In the genomic region with DNA sequence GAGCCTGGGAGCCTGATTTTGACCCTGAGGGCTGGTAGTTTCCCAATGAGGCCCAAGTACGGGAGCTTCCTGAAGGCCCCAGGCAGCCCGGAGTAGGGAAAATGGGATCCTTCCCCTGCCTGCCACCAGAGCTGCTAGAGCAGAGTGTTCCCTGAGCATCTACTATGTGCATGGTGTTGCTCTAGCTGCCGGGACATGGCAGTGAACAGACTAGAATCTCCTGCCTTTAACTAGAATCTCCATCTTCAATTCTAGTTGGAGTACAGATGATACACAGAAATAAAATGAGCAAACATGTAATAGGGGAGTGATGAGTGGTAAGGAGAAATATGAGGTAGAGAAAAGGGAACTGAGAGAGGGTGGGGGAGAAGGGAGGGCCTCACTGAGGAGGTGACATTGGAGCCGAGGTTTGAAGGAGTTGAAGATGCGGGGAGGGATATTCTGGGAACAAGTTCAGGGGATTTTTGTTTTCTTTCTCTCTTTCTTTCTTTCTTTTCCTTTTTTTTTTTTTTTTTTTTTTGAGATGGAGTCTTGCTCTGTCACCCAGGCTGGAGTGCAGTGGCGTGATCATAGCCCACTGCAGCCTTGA, we compare ENCODE assay signal across 1 cellular context.
TF ChIP-seq lines count a peak whose summit lies in the region.

No MANE protein-coding gene starts in this region.

TF ChIP-seq in GM12878, 131 proteins besides CTCF, POLR2A, EP300 and RAD21 (continued from another document):
- TF ChIP-seq TARDBP (IDR thresholded peaks at IDR 0.05; ENCODE audit: borderline replicate concordance) (no peak), CREB1 (IDR thresholded peaks at IDR 0.05; ENCODE audit: low read depth) (peak; percentile 53; the same call in 1 of the 2 replicates), ASH2L (IDR thresholded peaks at IDR 0.05; ENCODE audit: borderline replicate concordance, low read depth) (no peak), SPI1 (IDR thresholded peaks at IDR 0.05; ENCODE audit: borderline replicate concordance, insufficient read depth, low read depth, low read length) (peak; percentile 96), IKZF1 (conservative IDR thresholded peaks at IDR 0.05) (peak; percentile 39), SMAD1 (IDR thresholded peaks at IDR 0.05; ENCODE audit: low read depth, partially characterized antibody) (no peak), SP1 (IDR thresholded peaks at IDR 0.05; ENCODE audit: low read depth, low read length) (peak; percentile 26), RCOR1 (conservative IDR thresholded peaks at IDR 0.05; ENCODE audit: low read depth, low read length) (0 out of 2 replicates have a peak, but pooled peaks have one; percentile 51), RB1 (IDR thresholded peaks at IDR 0.05; ENCODE audit: borderline replicate concordance) (no peak), IRF4 (IDR thresholded peaks at IDR 0.05; ENCODE audit: low read depth, low read length) (peak; percentile 90), CHD1 (IDR thresholded peaks at IDR 0.05; ENCODE audit: low read depth, low read length) (no peak), STAT1 (conservative IDR thresholded peaks at IDR 0.05) (no peak), NBN (IDR thresholded peaks at IDR 0.05) (peak; percentile 74; the same call in 1 of the 2 replicates), FOXM1 (IDR thresholded peaks at IDR 0.05; ENCODE audit: low read depth, low read length) (peak; percentile 26; the same call in 1 of the 2 replicates), MYB (IDR thresholded peaks at IDR 0.05; ENCODE audit: borderline replicate concordance, low read depth, low read length) (no peak), DPF2 (IDR thresholded peaks at IDR 0.05) (0 out of 2 replicates have a peak, but pooled peaks have one; percentile 48), LARP7 (IDR thresholded peaks at IDR 0.05) (no peak), TCF12 (IDR thresholded peaks at IDR 0.05; ENCODE audit: low read depth, low read length) (0 out of 2 replicates have a peak, but pooled peaks have one; percentile 37), RBBP5 (conservative IDR thresholded peaks at IDR 0.05) (no peak), MTA2 (IDR thresholded peaks at IDR 0.05; ENCODE audit: low read depth) (peak; percentile 59; the same call in 1 of the 2 replicates)
- TF ChIP-seq, protein P1, sequence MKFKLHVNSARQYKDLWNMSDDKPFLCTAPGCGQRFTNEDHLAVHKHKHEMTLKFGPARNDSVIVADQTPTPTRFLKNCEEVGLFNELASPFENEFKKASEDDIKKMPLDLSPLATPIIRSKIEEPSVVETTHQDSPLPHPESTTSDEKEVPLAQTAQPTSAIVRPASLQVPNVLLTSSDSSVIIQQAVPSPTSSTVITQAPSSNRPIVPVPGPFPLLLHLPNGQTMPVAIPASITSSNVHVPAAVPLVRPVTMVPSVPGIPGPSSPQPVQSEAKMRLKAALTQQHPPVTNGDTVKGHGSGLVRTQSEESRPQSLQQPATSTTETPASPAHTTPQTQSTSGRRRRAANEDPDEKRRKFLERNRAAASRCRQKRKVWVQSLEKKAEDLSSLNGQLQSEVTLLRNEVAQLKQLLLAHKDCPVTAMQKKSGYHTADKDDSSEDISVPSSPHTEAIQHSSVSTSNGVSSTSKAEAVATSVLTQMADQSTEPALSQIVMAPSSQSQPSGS (IDR thresholded peaks at IDR 0.05; ENCODE audit: low read length): peak; percentile 26; the same call in 1 of the 2 replicates
- TF ChIP-seq, protein P2, sequence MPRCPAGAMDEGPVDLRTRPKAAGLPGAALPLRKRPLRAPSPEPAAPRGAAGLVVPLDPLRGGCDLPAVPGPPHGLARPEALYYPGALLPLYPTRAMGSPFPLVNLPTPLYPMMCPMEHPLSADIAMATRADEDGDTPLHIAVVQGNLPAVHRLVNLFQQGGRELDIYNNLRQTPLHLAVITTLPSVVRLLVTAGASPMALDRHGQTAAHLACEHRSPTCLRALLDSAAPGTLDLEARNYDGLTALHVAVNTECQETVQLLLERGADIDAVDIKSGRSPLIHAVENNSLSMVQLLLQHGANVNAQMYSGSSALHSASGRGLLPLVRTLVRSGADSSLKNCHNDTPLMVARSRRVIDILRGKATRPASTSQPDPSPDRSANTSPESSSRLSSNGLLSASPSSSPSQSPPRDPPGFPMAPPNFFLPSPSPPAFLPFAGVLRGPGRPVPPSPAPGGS (IDR thresholded peaks at IDR 0.05; ENCODE audit: borderline replicate concordance, insufficient read depth, low read depth, low read length, poor library complexity, severe bottlenecking): peak; percentile 23
- TF ChIP-seq, protein P3, sequence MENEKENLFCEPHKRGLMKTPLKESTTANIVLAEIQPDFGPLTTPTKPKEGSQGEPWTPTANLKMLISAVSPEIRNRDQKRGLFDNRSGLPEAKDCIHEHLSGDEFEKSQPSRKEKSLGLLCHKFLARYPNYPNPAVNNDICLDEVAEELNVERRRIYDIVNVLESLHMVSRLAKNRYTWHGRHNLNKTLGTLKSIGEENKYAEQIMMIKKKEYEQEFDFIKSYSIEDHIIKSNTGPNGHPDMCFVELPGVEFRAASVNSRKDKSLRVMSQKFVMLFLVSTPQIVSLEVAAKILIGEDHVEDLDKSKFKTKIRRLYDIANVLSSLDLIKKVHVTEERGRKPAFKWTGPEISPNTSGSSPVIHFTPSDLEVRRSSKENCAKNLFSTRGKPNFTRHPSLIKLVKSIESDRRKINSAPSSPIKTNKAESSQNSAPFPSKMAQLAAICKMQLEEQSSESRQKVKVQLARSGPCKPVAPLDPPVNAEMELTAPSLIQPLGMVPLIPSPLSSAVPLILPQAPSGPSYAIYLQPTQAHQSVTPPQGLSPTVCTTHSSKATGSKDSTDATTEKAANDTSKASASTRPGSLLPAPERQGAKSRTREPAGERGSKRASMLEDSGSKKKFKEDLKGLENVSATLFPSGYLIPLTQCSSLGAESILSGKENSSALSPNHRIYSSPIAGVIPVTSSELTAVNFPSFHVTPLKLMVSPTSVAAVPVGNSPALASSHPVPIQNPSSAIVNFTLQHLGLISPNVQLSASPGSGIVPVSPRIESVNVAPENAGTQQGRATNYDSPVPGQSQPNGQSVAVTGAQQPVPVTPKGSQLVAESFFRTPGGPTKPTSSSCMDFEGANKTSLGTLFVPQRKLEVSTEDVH (IDR thresholded peaks at IDR 0.05; ENCODE audit: low read depth, partially characterized antibody): no peak
- TF ChIP-seq, protein P4, sequence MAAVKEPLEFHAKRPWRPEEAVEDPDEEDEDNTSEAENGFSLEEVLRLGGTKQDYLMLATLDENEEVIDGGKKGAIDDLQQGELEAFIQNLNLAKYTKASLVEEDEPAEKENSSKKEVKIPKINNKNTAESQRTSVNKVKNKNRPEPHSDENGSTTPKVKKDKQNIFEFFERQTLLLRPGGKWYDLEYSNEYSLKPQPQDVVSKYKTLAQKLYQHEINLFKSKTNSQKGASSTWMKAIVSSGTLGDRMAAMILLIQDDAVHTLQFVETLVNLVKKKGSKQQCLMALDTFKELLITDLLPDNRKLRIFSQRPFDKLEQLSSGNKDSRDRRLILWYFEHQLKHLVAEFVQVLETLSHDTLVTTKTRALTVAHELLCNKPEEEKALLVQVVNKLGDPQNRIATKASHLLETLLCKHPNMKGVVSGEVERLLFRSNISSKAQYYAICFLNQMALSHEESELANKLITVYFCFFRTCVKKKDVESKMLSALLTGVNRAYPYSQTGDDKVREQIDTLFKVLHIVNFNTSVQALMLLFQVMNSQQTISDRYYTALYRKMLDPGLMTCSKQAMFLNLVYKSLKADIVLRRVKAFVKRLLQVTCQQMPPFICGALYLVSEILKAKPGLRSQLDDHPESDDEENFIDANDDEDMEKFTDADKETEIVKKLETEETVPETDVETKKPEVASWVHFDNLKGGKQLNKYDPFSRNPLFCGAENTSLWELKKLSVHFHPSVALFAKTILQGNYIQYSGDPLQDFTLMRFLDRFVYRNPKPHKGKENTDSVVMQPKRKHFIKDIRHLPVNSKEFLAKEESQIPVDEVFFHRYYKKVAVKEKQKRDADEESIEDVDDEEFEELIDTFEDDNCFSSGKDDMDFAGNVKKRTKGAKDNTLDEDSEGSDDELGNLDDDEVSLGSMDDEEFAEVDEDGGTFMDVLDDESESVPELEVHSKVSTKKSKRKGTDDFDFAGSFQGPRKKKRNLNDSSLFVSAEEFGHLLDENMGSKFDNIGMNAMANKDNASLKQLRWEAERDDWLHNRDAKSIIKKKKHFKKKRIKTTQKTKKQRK (IDR thresholded peaks at IDR 0.05; ENCODE audit: low read depth, low read length): no peak
